1 cellular context compared by ENCODE assay signal in genomic region chr10:130136214-130137076, GRCh38.
TF ChIP-seq lines count a peak whose summit lies in the region.

TSS of gene GLRX3 (plus strand) at chr10:130136391. CDS start at chr10:130136421, 30 bp downstream.

TF ChIP-seq in HepG2, 621 proteins besides CTCF, POLR2A, EP300 and RAD21 (continued from another document and continues in another):
- TF ChIP-seq GPN1 (CRISPR knock-in tag; IDR thresholded peaks at IDR 0.05; ENCODE audit: borderline replicate concordance) (no peak), ZNF616 (CRISPR knock-in tag; IDR thresholded peaks at IDR 0.05; ENCODE audit: low read depth) (peak; percentile 26; the same call in 1 of the 2 replicates), ZNF230 (CRISPR knock-in tag; IDR thresholded peaks at IDR 0.05) (no peak; the same call in 1 of the 2 replicates), ZNF256 (CRISPR knock-in tag; conservative IDR thresholded peaks at IDR 0.05) (no peak), ISX (CRISPR knock-in tag; conservative IDR thresholded peaks at IDR 0.05) (0 out of 2 replicates have a peak, but pooled peaks have one; percentile 59), PREB (CRISPR knock-in tag; IDR thresholded peaks at IDR 0.05) (no peak), ZBTB4 (CRISPR knock-in tag; IDR thresholded peaks at IDR 0.05; ENCODE audit: borderline replicate concordance) (no peak), ZNF407 (CRISPR knock-in tag; IDR thresholded peaks at IDR 0.05; ENCODE audit: not compliant biosample characterization) (peak; percentile 85), MED1 (CRISPR knock-in tag; IDR thresholded peaks at IDR 0.05) (peak; percentile 58), ZFY (CRISPR knock-in tag; IDR thresholded peaks at IDR 0.05) (peak; percentile 87), SOX5 (CRISPR knock-in tag; IDR thresholded peaks at IDR 0.05; ENCODE audit: borderline replicate concordance) (0 out of 2 replicates have a peak, but pooled peaks have one; percentile 22), MAX (IDR thresholded peaks at IDR 0.05) (peak; percentile 57), WIZ (CRISPR knock-in tag; IDR thresholded peaks at IDR 0.05) (no peak), MED8 (CRISPR knock-in tag; IDR thresholded peaks at IDR 0.05; ENCODE audit: insufficient replicate concordance) (no peak), RBM39 (IDR thresholded peaks at IDR 0.05; ENCODE audit: low read depth, low read length, poor library complexity, severe bottlenecking) (no peak), ZNF777 (CRISPR knock-in tag; IDR thresholded peaks at IDR 0.05) (peak; percentile 75), NR3C1 (CRISPR knock-in tag; IDR thresholded peaks at IDR 0.05) (no peak), ZNF792 (CRISPR knock-in tag; IDR thresholded peaks at IDR 0.05) (0 out of 2 replicates have a peak, but pooled peaks have one; percentile 54), SIN3A (IDR thresholded peaks at IDR 0.05; ENCODE audit: borderline replicate concordance, low read depth, low read length) (peak; percentile 61; the same call in 1 of the 2 replicates), ZNF678 (CRISPR knock-in tag; IDR thresholded peaks at IDR 0.05) (peak; percentile 56; the same call in 1 of the 2 replicates), DZIP1 (CRISPR knock-in tag; IDR thresholded peaks at IDR 0.05) (peak; percentile 86; the same call in 1 of the 2 replicates), SRSF9 (IDR thresholded peaks at IDR 0.05; ENCODE audit: borderline replicate concordance, insufficient read depth, low read depth, low read length, poor library complexity, severe bottlenecking) (no peak), FOXK1 (CRISPR knock-in tag; IDR thresholded peaks at IDR 0.05; ENCODE audit: borderline replicate concordance, low read depth) (peak; percentile 67; the same call in 1 of the 2 replicates), DMAP1 (CRISPR knock-in tag; IDR thresholded peaks at IDR 0.05) (0 out of 2 replicates have a peak, but pooled peaks have one; percentile 25), ZMAT5 (CRISPR knock-in tag; IDR thresholded peaks at IDR 0.05; ENCODE audit: borderline replicate concordance, low read depth) (no peak), JUND (CRISPR knock-in tag; IDR thresholded peaks at IDR 0.05) (no peak), CBFB (CRISPR knock-in tag; IDR thresholded peaks at IDR 0.05) (peak; percentile 72; the same call in 1 of the 2 replicates), NKX3-1 (CRISPR knock-in tag; IDR thresholded peaks at IDR 0.05) (0 out of 2 replicates have a peak, but pooled peaks have one; percentile 43)
- TF ChIP-seq, protein P1, sequence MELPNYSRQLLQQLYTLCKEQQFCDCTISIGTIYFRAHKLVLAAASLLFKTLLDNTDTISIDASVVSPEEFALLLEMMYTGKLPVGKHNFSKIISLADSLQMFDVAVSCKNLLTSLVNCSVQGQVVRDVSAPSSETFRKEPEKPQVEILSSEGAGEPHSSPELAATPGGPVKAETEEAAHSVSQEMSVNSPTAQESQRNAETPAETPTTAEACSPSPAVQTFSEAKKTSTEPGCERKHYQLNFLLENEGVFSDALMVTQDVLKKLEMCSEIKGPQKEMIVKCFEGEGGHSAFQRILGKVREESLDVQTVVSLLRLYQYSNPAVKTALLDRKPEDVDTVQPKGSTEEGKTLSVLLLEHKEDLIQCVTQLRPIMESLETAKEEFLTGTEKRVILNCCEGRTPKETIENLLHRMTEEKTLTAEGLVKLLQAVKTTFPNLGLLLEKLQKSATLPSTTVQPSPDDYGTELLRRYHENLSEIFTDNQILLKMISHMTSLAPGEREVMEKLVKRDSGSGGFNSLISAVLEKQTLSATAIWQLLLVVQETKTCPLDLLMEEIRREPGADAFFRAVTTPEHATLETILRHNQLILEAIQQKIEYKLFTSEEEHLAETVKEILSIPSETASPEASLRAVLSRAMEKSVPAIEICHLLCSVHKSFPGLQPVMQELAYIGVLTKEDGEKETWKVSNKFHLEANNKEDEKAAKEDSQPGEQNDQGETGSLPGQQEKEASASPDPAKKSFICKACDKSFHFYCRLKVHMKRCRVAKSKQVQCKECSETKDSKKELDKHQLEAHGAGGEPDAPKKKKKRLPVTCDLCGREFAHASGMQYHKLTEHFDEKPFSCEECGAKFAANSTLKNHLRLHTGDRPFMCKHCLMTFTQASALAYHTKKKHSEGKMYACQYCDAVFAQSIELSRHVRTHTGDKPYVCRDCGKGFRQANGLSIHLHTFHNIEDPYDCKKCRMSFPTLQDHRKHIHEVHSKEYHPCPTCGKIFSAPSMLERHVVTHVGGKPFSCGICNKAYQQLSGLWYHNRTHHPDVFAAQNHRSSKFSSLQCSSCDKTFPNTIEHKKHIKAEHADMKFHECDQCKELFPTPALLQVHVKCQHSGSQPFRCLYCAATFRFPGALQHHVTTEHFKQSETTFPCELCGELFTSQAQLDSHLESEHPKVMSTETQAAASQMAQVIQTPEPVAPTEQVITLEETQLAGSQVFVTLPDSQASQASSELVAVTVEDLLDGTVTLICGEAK (IDR thresholded peaks at IDR 0.05), result no peak
- TF ChIP-seq, protein P1 (CRISPR knock-in tag; IDR thresholded peaks at IDR 0.05), result no peak; the same call in 1 of the 2 replicates
